1 cellular context compared by ENCODE assay signal in the genomic region with DNA sequence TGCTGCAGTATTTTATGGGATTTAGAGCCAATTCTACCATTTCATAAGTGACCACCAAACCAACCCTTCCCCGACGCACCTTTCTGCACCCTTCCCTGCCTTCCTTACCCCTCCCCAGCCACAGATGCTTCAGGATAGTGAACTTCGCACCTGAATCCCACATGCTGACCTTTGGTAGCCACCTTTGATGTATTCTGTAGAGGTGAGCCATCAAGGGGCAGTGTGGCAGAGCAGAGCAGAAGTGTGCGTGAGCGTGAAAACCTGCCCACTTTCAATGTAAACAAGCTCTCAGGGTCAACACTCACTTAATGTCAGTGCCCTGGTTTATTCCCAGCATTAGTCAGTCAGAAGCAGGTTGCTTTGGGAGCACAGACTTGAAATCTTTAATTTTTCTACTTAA.
A peak's percentile ranks its signal among the peaks of the same experiment; 100 is the strongest.
TF ChIP-seq lines count a peak whose summit lies in the region.

No MANE protein-coding gene starts in this region.

TF ChIP-seq in HepG2, 621 proteins besides CTCF, POLR2A, EP300 and RAD21 (continued from another document and continues in another):
- TF ChIP-seq PRDM10 (CRISPR knock-in tag; IDR thresholded peaks at IDR 0.05; ENCODE audit: low read depth) (no peak), HMGA1 (CRISPR knock-in tag; conservative IDR thresholded peaks at IDR 0.05) (no peak), MAFG (CRISPR knock-in tag; IDR thresholded peaks at IDR 0.05) (no peak), HHEX (CRISPR knock-in tag; IDR thresholded peaks at IDR 0.05) (peak; percentile 70; the same call in 1 of the 2 replicates), SYNCRIP (IDR thresholded peaks at IDR 0.05; ENCODE audit: insufficient read depth, low read depth, low read length) (no peak), ZMYM3 (CRISPR knock-in tag; IDR thresholded peaks at IDR 0.05) (peak; percentile 31; the same call in 1 of the 2 replicates), SALL2 (CRISPR knock-in tag; IDR thresholded peaks at IDR 0.05) (no peak), E2F1 (CRISPR knock-in tag; IDR thresholded peaks at IDR 0.05) (no peak), MEIS1 (CRISPR knock-in tag; IDR thresholded peaks at IDR 0.05; ENCODE audit: borderline replicate concordance) (no peak), MAFF (IDR thresholded peaks at IDR 0.05; ENCODE audit: low read depth, low read length) (no peak), ZFP37 (CRISPR knock-in tag; IDR thresholded peaks at IDR 0.05; ENCODE audit: borderline replicate concordance) (no peak), TCF7L2 (IDR thresholded peaks at IDR 0.05; ENCODE audit: low read depth, low read length) (no peak), ZNF569 (CRISPR knock-in tag; IDR thresholded peaks at IDR 0.05; ENCODE audit: borderline replicate concordance) (no peak), TBL1XR1 (IDR thresholded peaks at IDR 0.05; ENCODE audit: borderline replicate concordance, low read length, partially characterized antibody) (peak; percentile 61), ZMAT3 (CRISPR knock-in tag; conservative IDR thresholded peaks at IDR 0.05) (no peak), TAF15 (IDR thresholded peaks at IDR 0.05; ENCODE audit: low read depth, low read length, poor library complexity, severe bottlenecking) (no peak), ZNF343 (CRISPR knock-in tag; IDR thresholded peaks at IDR 0.05) (no peak), SCMH1 (CRISPR knock-in tag; IDR thresholded peaks at IDR 0.05; ENCODE audit: borderline replicate concordance) (no peak), ZNF549 (CRISPR knock-in tag; IDR thresholded peaks at IDR 0.05) (no peak), ZNF776 (CRISPR knock-in tag; IDR thresholded peaks at IDR 0.05) (no peak), ZNF709 (CRISPR knock-in tag; IDR thresholded peaks at IDR 0.05) (no peak), KDM4B (CRISPR knock-in tag; IDR thresholded peaks at IDR 0.05) (no peak), ZSCAN21 (CRISPR knock-in tag; IDR thresholded peaks at IDR 0.05; ENCODE audit: borderline replicate concordance) (no peak), WIZ (CRISPR knock-in tag; IDR thresholded peaks at IDR 0.05) (no peak), HOXA7 (CRISPR knock-in tag; IDR thresholded peaks at IDR 0.05) (no peak), NFKB2 (CRISPR knock-in tag; IDR thresholded peaks at IDR 0.05; ENCODE audit: borderline replicate concordance) (no peak), ZSCAN22 (CRISPR knock-in tag; IDR thresholded peaks at IDR 0.05) (no peak), ZFP1 (CRISPR knock-in tag; IDR thresholded peaks at IDR 0.05) (no peak), FLYWCH1 (CRISPR knock-in tag; IDR thresholded peaks at IDR 0.05) (no peak), SIX4 (CRISPR knock-in tag; IDR thresholded peaks at IDR 0.05) (no peak), RNF219 (CRISPR knock-in tag; IDR thresholded peaks at IDR 0.05) (no peak), CENPT (CRISPR knock-in tag; IDR thresholded peaks at IDR 0.05; ENCODE audit: low read depth) (no peak), KDM2A (CRISPR knock-in tag; IDR thresholded peaks at IDR 0.05; ENCODE audit: borderline replicate concordance, low read depth) (peak; percentile 57; the same call in 1 of the 2 replicates), POLR2AphosphoS5 (IDR thresholded peaks at IDR 0.05; ENCODE audit: low read depth, low read length) (no peak), ZNF282 (IDR thresholded peaks at IDR 0.05; ENCODE audit: partially characterized antibody) (no peak), RFXAP (CRISPR knock-in tag; IDR thresholded peaks at IDR 0.05; ENCODE audit: borderline replicate concordance) (no peak), FOXJ3 (CRISPR knock-in tag; IDR thresholded peaks at IDR 0.05; ENCODE audit: borderline replicate concordance) (peak; percentile 50; the same call in 1 of the 2 replicates), SP2 (CRISPR knock-in tag; IDR thresholded peaks at IDR 0.05) (no peak), ZNF558 (CRISPR knock-in tag; IDR thresholded peaks at IDR 0.05; ENCODE audit: borderline replicate concordance) (no peak), ZNF17 (CRISPR knock-in tag; IDR thresholded peaks at IDR 0.05) (no peak), ZBTB42 (CRISPR knock-in tag; IDR thresholded peaks at IDR 0.05) (no peak), MXD4 (CRISPR knock-in tag; IDR thresholded peaks at IDR 0.05) (peak; percentile 46; the same call in 1 of the 2 replicates)
- TF ChIP-seq, protein P1, sequence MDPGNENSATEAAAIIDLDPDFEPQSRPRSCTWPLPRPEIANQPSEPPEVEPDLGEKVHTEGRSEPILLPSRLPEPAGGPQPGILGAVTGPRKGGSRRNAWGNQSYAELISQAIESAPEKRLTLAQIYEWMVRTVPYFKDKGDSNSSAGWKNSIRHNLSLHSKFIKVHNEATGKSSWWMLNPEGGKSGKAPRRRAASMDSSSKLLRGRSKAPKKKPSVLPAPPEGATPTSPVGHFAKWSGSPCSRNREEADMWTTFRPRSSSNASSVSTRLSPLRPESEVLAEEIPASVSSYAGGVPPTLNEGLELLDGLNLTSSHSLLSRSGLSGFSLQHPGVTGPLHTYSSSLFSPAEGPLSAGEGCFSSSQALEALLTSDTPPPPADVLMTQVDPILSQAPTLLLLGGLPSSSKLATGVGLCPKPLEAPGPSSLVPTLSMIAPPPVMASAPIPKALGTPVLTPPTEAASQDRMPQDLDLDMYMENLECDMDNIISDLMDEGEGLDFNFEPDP (CRISPR knock-in tag; conservative IDR thresholded peaks at IDR 0.05), result no peak
- TF ChIP-seq, protein P2, sequence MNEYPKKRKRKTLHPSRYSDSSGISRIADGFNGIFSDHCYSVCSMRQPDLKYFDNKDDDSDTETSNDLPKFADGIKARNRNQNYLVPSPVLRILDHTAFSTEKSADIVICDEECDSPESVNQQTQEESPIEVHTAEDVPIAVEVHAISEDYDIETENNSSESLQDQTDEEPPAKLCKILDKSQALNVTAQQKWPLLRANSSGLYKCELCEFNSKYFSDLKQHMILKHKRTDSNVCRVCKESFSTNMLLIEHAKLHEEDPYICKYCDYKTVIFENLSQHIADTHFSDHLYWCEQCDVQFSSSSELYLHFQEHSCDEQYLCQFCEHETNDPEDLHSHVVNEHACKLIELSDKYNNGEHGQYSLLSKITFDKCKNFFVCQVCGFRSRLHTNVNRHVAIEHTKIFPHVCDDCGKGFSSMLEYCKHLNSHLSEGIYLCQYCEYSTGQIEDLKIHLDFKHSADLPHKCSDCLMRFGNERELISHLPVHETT (CRISPR knock-in tag; conservative IDR thresholded peaks at IDR 0.05), result no peak
- TF ChIP-seq, protein P3, sequence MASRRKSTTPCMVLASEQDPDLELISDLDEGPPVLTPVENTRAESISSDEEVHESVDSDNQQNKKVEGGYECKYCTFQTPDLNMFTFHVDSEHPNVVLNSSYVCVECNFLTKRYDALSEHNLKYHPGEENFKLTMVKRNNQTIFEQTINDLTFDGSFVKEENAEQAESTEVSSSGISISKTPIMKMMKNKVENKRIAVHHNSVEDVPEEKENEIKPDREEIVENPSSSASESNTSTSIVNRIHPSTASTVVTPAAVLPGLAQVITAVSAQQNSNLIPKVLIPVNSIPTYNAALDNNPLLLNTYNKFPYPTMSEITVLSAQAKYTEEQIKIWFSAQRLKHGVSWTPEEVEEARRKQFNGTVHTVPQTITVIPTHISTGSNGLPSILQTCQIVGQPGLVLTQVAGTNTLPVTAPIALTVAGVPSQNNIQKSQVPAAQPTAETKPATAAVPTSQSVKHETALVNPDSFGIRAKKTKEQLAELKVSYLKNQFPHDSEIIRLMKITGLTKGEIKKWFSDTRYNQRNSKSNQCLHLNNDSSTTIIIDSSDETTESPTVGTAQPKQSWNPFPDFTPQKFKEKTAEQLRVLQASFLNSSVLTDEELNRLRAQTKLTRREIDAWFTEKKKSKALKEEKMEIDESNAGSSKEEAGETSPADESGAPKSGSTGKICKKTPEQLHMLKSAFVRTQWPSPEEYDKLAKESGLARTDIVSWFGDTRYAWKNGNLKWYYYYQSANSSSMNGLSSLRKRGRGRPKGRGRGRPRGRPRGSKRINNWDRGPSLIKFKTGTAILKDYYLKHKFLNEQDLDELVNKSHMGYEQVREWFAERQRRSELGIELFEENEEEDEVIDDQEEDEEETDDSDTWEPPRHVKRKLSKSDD (CRISPR knock-in tag; IDR thresholded peaks at IDR 0.05; ENCODE audit: low read depth), result no peak
- TF ChIP-seq, protein P4, sequence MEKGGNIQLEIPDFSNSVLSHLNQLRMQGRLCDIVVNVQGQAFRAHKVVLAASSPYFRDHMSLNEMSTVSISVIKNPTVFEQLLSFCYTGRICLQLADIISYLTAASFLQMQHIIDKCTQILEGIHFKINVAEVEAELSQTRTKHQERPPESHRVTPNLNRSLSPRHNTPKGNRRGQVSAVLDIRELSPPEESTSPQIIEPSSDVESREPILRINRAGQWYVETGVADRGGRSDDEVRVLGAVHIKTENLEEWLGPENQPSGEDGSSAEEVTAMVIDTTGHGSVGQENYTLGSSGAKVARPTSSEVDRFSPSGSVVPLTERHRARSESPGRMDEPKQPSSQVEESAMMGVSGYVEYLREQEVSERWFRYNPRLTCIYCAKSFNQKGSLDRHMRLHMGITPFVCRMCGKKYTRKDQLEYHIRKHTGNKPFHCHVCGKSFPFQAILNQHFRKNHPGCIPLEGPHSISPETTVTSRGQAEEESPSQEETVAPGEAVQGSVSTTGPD (CRISPR knock-in tag; IDR thresholded peaks at IDR 0.05), result no peak
- TF ChIP-seq, protein P5, sequence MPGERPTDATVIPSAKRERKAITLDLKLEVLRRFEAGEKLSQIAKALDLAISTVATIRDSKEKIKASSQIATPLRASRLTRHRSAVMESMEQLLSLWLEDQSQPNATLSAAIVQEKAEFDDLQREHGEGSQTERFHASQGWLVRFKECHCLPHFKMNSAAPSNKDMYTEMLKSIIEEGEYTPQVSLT (CRISPR knock-in tag; IDR thresholded peaks at IDR 0.05; ENCODE audit: borderline replicate concordance, low read depth), result no peak
- TF ChIP-seq, protein P6, sequence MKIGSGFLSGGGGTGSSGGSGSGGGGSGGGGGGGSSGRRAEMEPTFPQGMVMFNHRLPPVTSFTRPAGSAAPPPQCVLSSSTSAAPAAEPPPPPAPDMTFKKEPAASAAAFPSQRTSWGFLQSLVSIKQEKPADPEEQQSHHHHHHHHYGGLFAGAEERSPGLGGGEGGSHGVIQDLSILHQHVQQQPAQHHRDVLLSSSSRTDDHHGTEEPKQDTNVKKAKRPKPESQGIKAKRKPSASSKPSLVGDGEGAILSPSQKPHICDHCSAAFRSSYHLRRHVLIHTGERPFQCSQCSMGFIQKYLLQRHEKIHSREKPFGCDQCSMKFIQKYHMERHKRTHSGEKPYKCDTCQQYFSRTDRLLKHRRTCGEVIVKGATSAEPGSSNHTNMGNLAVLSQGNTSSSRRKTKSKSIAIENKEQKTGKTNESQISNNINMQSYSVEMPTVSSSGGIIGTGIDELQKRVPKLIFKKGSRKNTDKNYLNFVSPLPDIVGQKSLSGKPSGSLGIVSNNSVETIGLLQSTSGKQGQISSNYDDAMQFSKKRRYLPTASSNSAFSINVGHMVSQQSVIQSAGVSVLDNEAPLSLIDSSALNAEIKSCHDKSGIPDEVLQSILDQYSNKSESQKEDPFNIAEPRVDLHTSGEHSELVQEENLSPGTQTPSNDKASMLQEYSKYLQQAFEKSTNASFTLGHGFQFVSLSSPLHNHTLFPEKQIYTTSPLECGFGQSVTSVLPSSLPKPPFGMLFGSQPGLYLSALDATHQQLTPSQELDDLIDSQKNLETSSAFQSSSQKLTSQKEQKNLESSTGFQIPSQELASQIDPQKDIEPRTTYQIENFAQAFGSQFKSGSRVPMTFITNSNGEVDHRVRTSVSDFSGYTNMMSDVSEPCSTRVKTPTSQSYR (CRISPR knock-in tag; IDR thresholded peaks at IDR 0.05; ENCODE audit: borderline replicate concordance), result peak; percentile 70; the same call in 1 of the 2 replicates
